22 cellular contexts compared by ENCODE assay signal in the genomic region with DNA sequence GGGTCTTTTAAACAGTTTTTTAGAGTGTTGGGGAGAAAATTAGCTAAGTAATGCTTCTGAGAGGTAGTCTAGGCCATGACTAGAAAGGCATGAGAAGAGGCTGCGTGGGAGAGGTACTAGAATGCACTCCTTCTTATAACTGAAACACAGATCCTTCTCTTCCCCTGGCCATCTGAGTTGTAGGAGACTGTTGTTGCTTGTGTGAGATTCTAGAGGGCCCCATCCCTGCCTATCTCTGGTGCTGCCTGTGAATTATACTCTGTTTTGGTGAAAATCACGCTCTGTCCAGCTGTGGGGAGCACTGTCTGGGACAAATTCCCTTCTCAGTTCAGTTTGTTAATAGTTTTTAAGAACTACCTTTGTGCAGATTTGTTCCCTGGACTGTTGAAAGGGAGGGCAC. TPM values are rescaled to one million over a fixed set of nuclear protein-coding genes. Genes with fewer than 3 reads are reported as not detected.
DNase-seq lines count a peak whose midpoint lies in the region; ATAC-seq, FAIRE-seq and TF ChIP-seq lines count a peak whose summit lies in the region.
"Had no signal": no experiment of that assay in that cellular context is flagged by ENCODE, and none has a peak within 500 bp of the region (broad histone marks: within the 10 kb centered on the region; RNA-seq: fewer than 3 reads in every experiment).

No MANE protein-coding gene starts in this region.

- H3T11ph ChIP-seq in H9 (ENCODE audit: low read length) = no peak overlapping the region

- H3K36me3 Mint-ChIP-seq in H9 (ENCODE audit: insufficient read depth in 1 of 3, low read depth in 3 of 3) = peaks cover 0 to 31% (median 11%) of the 10 kb centered on the region in 3 experiments; a peak in 6 of 7 replicates
- H3K36me3 Mint-ChIP-seq: stimulated activated memory B cell treated with anti-CD40 and anti-IgM and Interleukin-4, amounts not matched to agents 10 μg/mL and 1 μg/mL and 100 μg/mL, for 72 hours had no signal

- H3K27ac ChIP-seq in H9 (ENCODE audit: insufficient read length, low read depth, low read length) (no peak overlapping the region), K562 (ENCODE audit: extremely low read depth, low read depth, low read length) (no peak overlapping the region), subcutaneous abdominal adipose tissue (ENCODE audit: low read depth, low read length) (peak overlapping the region; percentile 60), Karpas-422 (ENCODE audit: low read length) (no peak overlapping the region)

- no peaks in the 10 kb centered on the region for H3K9me2 ChIP-seq in Karpas-422 (replicated peaks; ENCODE audit: insufficient read depth, low read length)

- no peak overlapping the region for H3K14ac ChIP-seq in H9 (ENCODE audit: insufficient read depth, low read length)

- no peak for TF ChIP-seq EP300 in K562 (IDR thresholded peaks at IDR 0.05; ENCODE audit: low read length)

- intact Hi-C loops in K562 (cut with micrococcal nuclease) = no loop called here

- no peak overlapping the region for H2AK5ac ChIP-seq in H9 (ENCODE audit: insufficient read length, low read length)

- in situ Hi-C loops in K562 (cut with MboI) = no loop called here

- no peak overlapping the region for H4K8ac ChIP-seq in H9 (replicated peaks; ENCODE audit: insufficient read length, low read depth, low read length)

- TF ChIP-seq POLR2A in K562 (conservative IDR thresholded peaks at IDR 0.05) = no peak

- H3K9me3 Mint-ChIP-seq in H9 = no peaks in the 10 kb centered on the region
- H3K9me3 Mint-ChIP-seq: activated naive CD4-positive, alpha-beta T cell treated with anti-CD3 and anti-CD28 coated beads for 36 hours; effector memory CD8-positive, alpha-beta T cell; stimulated activated memory B cell treated with anti-CD40 and anti-IgM and Interleukin-4, amounts not matched to agents 10 μg/mL and 1 μg/mL and 100 μg/mL, for 72 hours; T-helper 2 cell treated with Interferon-gamma antibody and Interleukin-4, amounts not matched to agents 5 μg/mL and 100 μg/mL, for 36 hours had no signal

- no peaks in the 10 kb centered on the region for H3K27me3 Mint-ChIP-seq in H9 (ENCODE audit: low read depth)

- H3K79me2 ChIP-seq in H9 (ENCODE audit: insufficient read depth, low read length) (no peaks in the 10 kb centered on the region), K562 (ENCODE audit: control insufficient read depth, insufficient read depth, low read length) (no peaks in the 10 kb centered on the region), Karpas-422 (ENCODE audit: low read length) (no peaks in the 10 kb centered on the region)

- H2BK15ac ChIP-seq in H9 (ENCODE audit: low read depth, low read length) = no peak overlapping the region

- no peaks in the 10 kb centered on the region for H4K20me1 ChIP-seq in H9 (ENCODE audit: control insufficient read depth, insufficient read depth, insufficient read length)
- H4K20me1 ChIP-seq in K562 (replicated peaks; ENCODE audit: control insufficient read depth, insufficient read depth, low read length) = no peaks in the 10 kb centered on the region
- H4K20me1 ChIP-seq in Karpas-422 (ENCODE audit: insufficient read depth, low read depth, low read length) = no peaks in the 10 kb centered on the region

- no TSS peak for BruUV-seq in K562 (replicated peaks; lab: Mats Ljungman, UMichigan)

- H3K23ac ChIP-seq in H9 (ENCODE audit: insufficient read length, low read depth, low read length) = no peak overlapping the region

- TF ChIP-seq RAD21 in K562 (CRISPR knock-in tag; conservative IDR thresholded peaks at IDR 0.05 in 1 of 2, IDR thresholded peaks at IDR 0.05 in 1 of 2) = no peak

- no peak overlapping the region for H2BK20ac ChIP-seq in H9 (ENCODE audit: low read depth, low read length, poor library complexity, severe bottlenecking)

- peaks cover 28 to 46% of the 10 kb centered on the region in 2 experiments for H3K4me1 Mint-ChIP-seq in H9
- H3K4me1 Mint-ChIP-seq: stimulated activated memory B cell treated with anti-CD40 and anti-IgM and Interleukin-4, amounts not matched to agents 10 μg/mL and 1 μg/mL and 100 μg/mL, for 72 hours had no signal

- no peak overlapping the region for H3K4me3 Mint-ChIP-seq in H9
- H3K4me3 Mint-ChIP-seq: activated naive CD4-positive, alpha-beta T cell treated with anti-CD3 and anti-CD28 coated beads for 36 hours; effector memory CD8-positive, alpha-beta T cell; stimulated activated memory B cell treated with anti-CD40 and anti-IgM and Interleukin-4, amounts not matched to agents 10 μg/mL and 1 μg/mL and 100 μg/mL, for 72 hours; T-helper 2 cell treated with Interferon-gamma antibody and Interleukin-4, amounts not matched to agents 5 μg/mL and 100 μg/mL, for 36 hours had no signal

- DNase-seq in H9 (no peak), K562 (ENCODE audit: extremely low read depth in 1 of 4, low spot score in 3 of 4) (no peak), medulla oblongata (ENCODE audit: extremely low spot score) (peak; percentile 73), GF-D8 (lab: John Stamatoyannopoulos, UW) (no peak), Karpas-422 (no peak), UCSD-AML1 (lab: John Stamatoyannopoulos, UW; ENCODE audit: unreplicated experiment) (no peak)
- DNase-seq in stimulated activated CD4-positive, alpha-beta T cell treated with anti-CD3 and anti-CD28 coated beads, Interleukin-4, amount 100 ng/mL, for 24 hours = no peak
- DNase-seq: activated naive CD4-positive, alpha-beta T cell treated with anti-CD3 and anti-CD28 coated beads for 36 hours; Calu3; effector memory CD8-positive, alpha-beta T cell; GOT3; left cardiac atrium; MM.1S; mucosa of descending colon; NCI-H1694 treated with DMSO at 0.1 percent for 48 hours; ovary; SHP77 had no signal

- FAIRE-seq in K562 (lab: Jason Lieb, UNC) = no peak
- FAIRE-seq: bronchial epithelial cell, GM12891 had no signal

- H2BK5ac ChIP-seq in H9 (ENCODE audit: insufficient read length, low read length) = no peak overlapping the region

- peak overlapping the region; percentile 49 to 90 (median 82); a peak in 5 of 7 replicates for H3K27ac Mint-ChIP-seq in H9
- H3K27ac Mint-ChIP-seq: activated naive CD4-positive, alpha-beta T cell treated with anti-CD3 and anti-CD28 coated beads for 36 hours; effector memory CD8-positive, alpha-beta T cell; stimulated activated memory B cell treated with anti-CD40 and anti-IgM and Interleukin-4, amounts not matched to agents 10 μg/mL and 1 μg/mL and 100 μg/mL, for 72 hours; T-helper 2 cell treated with Interferon-gamma antibody and Interleukin-4, amounts not matched to agents 5 μg/mL and 100 μg/mL, for 36 hours had no signal

- POLR2A ChIA-PET in K562 (lab: Yijun Ruan, JAX) = interaction anchor here (1.9 kb wide), 1 partner anchor 14 kb away, joined by 5 read pairs; no protein-coding TSS in a partner anchor

- H3K4me2 ChIP-seq in H9 (ENCODE audit: insufficient read depth, insufficient read length, low read length) (no peak overlapping the region), K562 (ENCODE audit: insufficient read depth, low read length) (no peak overlapping the region), Karpas-422 (ENCODE audit: low read depth, low read length, poor library complexity, severe bottlenecking) (no peak overlapping the region)

- H3K9me1 ChIP-seq in K562 (ENCODE audit: control insufficient read depth, insufficient read depth, low read length) = no peaks in the 10 kb centered on the region

- H3K4ac ChIP-seq in H9 (ENCODE audit: low read depth, low read length) = no peak overlapping the region

- H3K27me3 ChIP-seq in H9 (ENCODE audit: insufficient read depth, low read length) (no peaks in the 10 kb centered on the region), K562 (ENCODE audit: control insufficient read depth in 2 of 2, insufficient read depth in 2 of 2, low read length in 2 of 2) (no peaks in the 10 kb centered on the region), subcutaneous abdominal adipose tissue (ENCODE audit: control insufficient read depth in 5 of 5, insufficient read depth in 4 of 5, low read length in 5 of 5) (no peaks in the 10 kb centered on the region), Karpas-422 (ENCODE audit: low read length) (no peaks in the 10 kb centered on the region)
- H3K27me3 ChIP-seq: ovary had no signal

- no CpG with 5 or more reads among the region's 2 CpGs for WGBS in H9 (ENCODE audit: extremely low coverage, insufficient read length, low lambda C conversion rate)
- 88% methylated on average over 2 of the region's 2 CpGs for WGBS in K562 (ENCODE audit: insufficient coverage, low coverage, missing lambda C conversion rate)

- H3K79me1 ChIP-seq in H9 (ENCODE audit: insufficient read depth, low read depth, low read length, poor library complexity, severe bottlenecking) = no peaks in the 10 kb centered on the region

- no peak overlapping the region for H2AFZ ChIP-seq in H9 (ENCODE audit: low read length)
- H2AFZ ChIP-seq in K562 (ENCODE audit: low read depth, low read length) = no peak overlapping the region
- H2AFZ ChIP-seq in Karpas-422 (ENCODE audit: low read length) = no peak overlapping the region

- no peak overlapping the region for H2BK120ac ChIP-seq in H9 (ENCODE audit: low read depth, low read length, poor library complexity, severe bottlenecking)

- H3K36me3 ChIP-seq in K562 (ENCODE audit: control insufficient read depth, insufficient read depth, low read length) (peaks cover 4% of the 10 kb centered on the region; the same call in 1 of the 3 replicates), subcutaneous abdominal adipose tissue (ENCODE audit: control insufficient read depth in 5 of 5, insufficient read depth in 5 of 5, low read length in 5 of 5) (no peaks in the 10 kb centered on the region), Karpas-422 (ENCODE audit: insufficient read depth, low read length) (no peaks in the 10 kb centered on the region)
- H3K36me3 ChIP-seq: ovary had no signal

- H3K4me1 ChIP-seq in H9 (ENCODE audit: insufficient read depth, low read length) (no peaks in the 10 kb centered on the region), K562 (replicated peaks in 1 of 2; ENCODE audit: control insufficient read depth in 2 of 2, insufficient read depth in 2 of 2, low read length in 2 of 2) (no peaks in the 10 kb centered on the region), subcutaneous abdominal adipose tissue (ENCODE audit: control insufficient read depth in 5 of 5, insufficient read depth in 5 of 5, low read length in 5 of 5) (peaks cover 6 to 31% (median 26%) of the 10 kb centered on the region in 5 donors), Karpas-422 (ENCODE audit: low read length) (no peaks in the 10 kb centered on the region; the same call in 1 of the 2 replicates)

- no peak overlapping the region for H2BK12ac ChIP-seq in H9 (ENCODE audit: insufficient read length, low read depth, low read length)

- no peaks in the 10 kb centered on the region for H3K23me2 ChIP-seq in H9 (ENCODE audit: insufficient read length, low read depth, low read length, poor library complexity, severe bottlenecking)

- H3K4me3 ChIP-seq in K562 = no peak overlapping the region
- H3K4me3 ChIP-seq in subcutaneous abdominal adipose tissue (ENCODE audit: low read depth in 1 of 5, low read length in 5 of 5) = no peak overlapping the region
- H3K4me3 ChIP-seq in Karpas-422 (ENCODE audit: low read length) = no peak overlapping the region
- H3K4me3 ChIP-seq: mucosa of descending colon, ovary had no signal

- ATAC-seq in K562 = peak; percentile 33; the same call in 1 of the 3 replicates
- ATAC-seq: effector memory CD8-positive, alpha-beta T cell; left cardiac atrium; mucosa of descending colon; stimulated activated memory B cell treated with anti-CD40 and anti-IgM and Interleukin-4, amounts not matched to agents 10 μg/mL and 1 μg/mL and 100 μg/mL, for 72 hours had no signal

- TF ChIP-seq CTCF in H9 (conservative IDR thresholded peaks at IDR 0.05) (no peak), K562 (IDR thresholded peaks at IDR 0.05 in 2 of 3, conservative IDR thresholded peaks at IDR 0.05 in 1 of 3; ENCODE audit: insufficient read depth in 2 of 3, low read depth in 1 of 3, low read length in 3 of 3) (no peak)

- CTCF ChIA-PET in K562 (lab: Yijun Ruan, JAX; ENCODE audit: low intra/inter-chr PET ratio) = interaction anchor here (0.6 kb wide), 1 partner anchor 70 kb away, joined by 3 read pairs; no protein-coding TSS in a partner anchor

- H3K18ac ChIP-seq in H9 (ENCODE audit: insufficient read length, low read depth, low read length) = no peak overlapping the region

- H3K9me3 ChIP-seq in H9 (ENCODE audit: control insufficient read depth, low read depth, low read length) (no peaks in the 10 kb centered on the region), K562 (replicated peaks; ENCODE audit: control insufficient read depth, insufficient read depth, low read depth, low read length) (no peaks in the 10 kb centered on the region), subcutaneous abdominal adipose tissue (ENCODE audit: control insufficient read depth in 5 of 5, low read length in 5 of 5) (no peaks in the 10 kb centered on the region), Karpas-422 (ENCODE audit: low read length) (no peaks in the 10 kb centered on the region)
- H3K9me3 ChIP-seq: mucosa of descending colon, ovary had no signal

- H3K56ac ChIP-seq in H9 (ENCODE audit: insufficient read length, low read depth, low read length) = no peak overlapping the region

- H4K5ac ChIP-seq in H9 (ENCODE audit: insufficient read length, low read depth, low read length) = no peak overlapping the region

- H3K9ac ChIP-seq in H9 (ENCODE audit: extremely low read depth, insufficient read length, low read length) = no peak overlapping the region
- no peak overlapping the region for H3K9ac ChIP-seq in K562 (ENCODE audit: insufficient read depth in 1 of 2, low read depth in 2 of 2, low read length in 2 of 2)
- no peak overlapping the region for H3K9ac ChIP-seq in subcutaneous abdominal adipose tissue (ENCODE audit: low read length in 5 of 5)
- no peak overlapping the region for H3K9ac ChIP-seq in Karpas-422 (ENCODE audit: low read length)

- no peak overlapping the region for H4K91ac ChIP-seq in H9 (ENCODE audit: insufficient read length, low read depth, low read length)

RNA-seq across cellular contexts. Expression of a gene that starts 37.5 kb away (rescaled TPM):
- total RNA-seq in H9 (2021) = 67.1 and 67.5 TPM in 2 replicates
- 40.0 and 59.2 TPM in 2 replicates for total RNA-seq in K562 (2011; cell fraction: chromatin; rRNA removed; ENCODE audit: low replicate concordance)
- 29.5 and 48.0 TPM in 2 replicates for total RNA-seq in K562 (2011; cell fraction: nucleolus; rRNA removed)
- total RNA-seq in K562 (2011; cell fraction: nucleoplasm; rRNA removed) = 40.7 and 44.0 TPM in 2 replicates
- total RNA-seq in K562 (2014; rRNA removed) = 17.3 and 23.7 TPM in 2 replicates
- 26.4 and 28.7 TPM in 2 replicates for total RNA-seq in K562 (2014; rRNA removed; fragmentation: Illumina TruSeq; extraction: Trizol)
- 15.4 and 17.5 TPM in 2 replicates for total RNA-seq in K562 (2015; rRNA removed; fragmentation: Illumina TruSeq; extraction: Trizol)
- total RNA-seq in K562 (2021) = 61.4 and 66.1 TPM in 2 replicates
- 5.2 and 8.0 TPM in 2 replicates for polyA plus RNA-seq in K562 (2011; rRNA removed)
- polyA plus RNA-seq in K562 (2011; cell fraction: cytosol; rRNA removed) = 9.8 and 14.0 TPM in 2 replicates
- 7.7 and 8.0 TPM in 2 replicates for polyA plus RNA-seq in K562 (2011; cell fraction: nucleus; rRNA removed)
- polyA plus RNA-seq in K562 (2012) = 10.2 and 16.8 TPM in 2 replicates
- 22.5 and 24.4 TPM in 2 replicates for polyA plus RNA-seq in K562 (2014; fragmentation: Illumina TruSeq; extraction: Trizol)
- polyA plus RNA-seq in K562 (2014; fragmentation: Nextera tagmentation; extraction: Ambion mirVana) = 10 to 100 TPM in 1 of 2 experiments, 1 to 10 TPM in 1; 9.9 to 30.1 TPM
- polyA plus RNA-seq in K562 (2014; rRNA removed) = 12.5 and 12.9 TPM in 2 replicates
- 18.9 and 28.9 TPM in 2 replicates for polyA minus RNA-seq in K562 (2011; rRNA and poly(A)+ RNA removed)
- polyA minus RNA-seq in K562 (2011; cell fraction: cytosol; rRNA and poly(A)+ RNA removed) = 13.7 and 23.6 TPM in 2 replicates
- polyA minus RNA-seq in K562 (2011; cell fraction: nucleus; rRNA and poly(A)+ RNA removed) = 18.7 and 26.7 TPM in 2 replicates
- total RNA-seq in Karpas-422 (2014; rRNA removed; shearing (Covaris generic); ENCODE audit: low replicate concordance) = not detected in 2 replicates

Comparison
In these comparisons a context has a peak if more than half of its experiments do, and no peak if none do; other contexts are left out.
1. RNA of a gene that starts 37.5 kb away (total RNA-seq): 67.1 to 67.5 TPM in H9 and 15.4 to 66.1 TPM in K562; not detected in Karpas-422; every median in the first group is over 10 times any median in the second.